In genomic region chr17:60823520-60823919, GRCh38 we compare ENCODE assay signal across 25 cellular contexts.
"Had no signal": no experiment of that assay in that cellular context is flagged by ENCODE, and none has a peak within 500 bp of the region (broad histone marks: within the 10 kb centered on the region; RNA-seq: fewer than 3 reads in every experiment).

No MANE protein-coding gene starts in this region.

- H3K4me3 ChIP-seq: esophagus muscularis mucosa, gastrocnemius medialis, left lung, lower lobe of right lung, mucosa of descending colon, right atrium auricular region, stomach, thyroid gland, upper lobe of left lung had no signal

- H3K27me3 ChIP-seq: brain microvascular endothelial cell, esophagus muscularis mucosa, gastrocnemius medialis, left lung, right atrium auricular region, stomach, thyroid gland, upper lobe of left lung had no signal

- H3K9me3 ChIP-seq: esophagus muscularis mucosa, gastrocnemius medialis, left lung, lower lobe of right lung, mucosa of descending colon, right atrium auricular region, stomach, thyroid gland, upper lobe of left lung had no signal

- DNase-seq: activated CD4-positive, alpha-beta T cell treated with anti-CD3 and anti-CD28 coated beads for 4 hours; activated CD4-positive, alpha-beta T cell treated with anti-CD3 and anti-CD28 coated beads, Interleukin-2, amount 50 U/mL, for 4 hours; activated CD8-positive, alpha-beta memory T cell treated with anti-CD3 and anti-CD28 coated beads for 24 hours; activated effector memory CD4-positive, alpha-beta T cell treated with Interleukin-2 at 50 U/mL for 16 hours; activated naive CD4-positive, alpha-beta T cell treated with Interleukin-2 at 50 U/mL for 16 hours; activated naive CD8-positive, alpha-beta T cell treated with anti-CD3 and anti-CD28 coated beads for 36 hours; amniotic stem cell; brain microvascular endothelial cell; caudate nucleus; gastrocnemius medialis; glutamatergic neuron; left lung; lower lobe of right lung; mesendoderm; mucosa of descending colon; stimulated activated CD4-positive, alpha-beta T cell treated with anti-CD3 and anti-CD28 coated beads, Interleukin-15, amount 100 ng/mL, for 24 hours; stimulated activated CD4-positive, alpha-beta T cell treated with anti-CD3 and anti-CD28 coated beads, Interleukin-2, amount 100 ng/mL, for 24 hours; stimulated activated naive B cell treated with anti-CD40 and anti-IgM and Interleukin-4, amounts not matched to agents 10 μg/mL and 1 μg/mL and 100 μg/mL, for 72 hours; stomach; thyroid gland; upper lobe of left lung had no signal

- H3K36me3 ChIP-seq: brain microvascular endothelial cell, esophagus muscularis mucosa, gastrocnemius medialis, left lung, lower lobe of right lung, right atrium auricular region, stomach, thyroid gland, upper lobe of left lung had no signal

- H3K27ac ChIP-seq: brain microvascular endothelial cell, esophagus muscularis mucosa, gastrocnemius medialis, left lung, lower lobe of right lung, right atrium auricular region, stomach, thyroid gland, upper lobe of left lung, VCaP had no signal

- ATAC-seq: gastrocnemius medialis; left lung; lower lobe of right lung; mucosa of descending colon; natural killer cell treated with Interleukin-12 subunit alpha and Interleukin-12 subunit beta and Interleukin-15 and Interleukin-18, amount 100 ng/mL, for 72 hours; stimulated activated naive B cell treated with anti-CD40 and anti-IgM and Interleukin-4, amounts not matched to agents 10 μg/mL and 1 μg/mL and 100 μg/mL, for 72 hours had no signal

- H3K4me1 ChIP-seq: lower lobe of right lung, right atrium auricular region, stomach, thyroid gland, upper lobe of left lung had no signal
